ENCODE assay signal across 2 cellular contexts in the genomic region with DNA sequence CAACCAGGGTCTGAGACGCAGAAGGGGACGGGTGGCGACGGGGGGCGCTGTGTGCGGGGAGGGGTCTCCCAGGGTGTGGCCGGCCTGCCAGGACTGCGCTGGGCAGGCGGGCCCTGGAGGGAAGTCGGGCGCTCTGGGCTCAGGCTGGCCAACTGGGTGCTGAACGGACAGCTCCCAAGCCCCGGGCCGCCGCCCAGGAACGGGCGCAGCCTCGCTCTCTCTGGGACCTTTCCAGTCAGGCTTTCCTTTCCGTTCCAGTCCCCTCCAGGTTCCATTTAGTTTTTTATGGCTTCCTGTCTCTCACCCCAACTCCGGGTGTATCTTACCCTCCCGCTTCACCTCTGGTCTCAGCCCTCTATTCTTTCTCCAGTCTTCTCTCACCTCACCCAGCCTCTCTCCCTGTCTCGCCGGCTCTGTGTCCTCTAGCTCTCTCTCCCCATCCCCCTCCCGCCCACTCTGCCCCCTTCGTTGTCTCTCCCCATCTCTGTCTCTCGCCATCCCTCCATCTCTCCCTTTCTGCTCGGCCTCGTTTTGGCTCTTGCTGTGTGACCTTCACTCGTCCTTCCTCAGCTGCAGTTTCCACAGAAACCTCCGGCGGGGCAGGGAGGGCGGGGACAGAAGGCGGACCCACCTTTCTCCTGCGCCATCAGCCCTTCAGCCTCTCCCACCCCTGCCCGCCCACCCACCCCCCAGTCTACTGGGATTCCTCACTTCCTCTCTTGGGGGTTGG.
TF ChIP-seq lines count a peak whose summit lies in the region.

No MANE protein-coding gene starts in this region.

TF ChIP-seq in Ishikawa, 13 proteins besides CTCF, POLR2A, EP300 and RAD21 (continued from another document):
- TF ChIP-seq, protein P1, sequence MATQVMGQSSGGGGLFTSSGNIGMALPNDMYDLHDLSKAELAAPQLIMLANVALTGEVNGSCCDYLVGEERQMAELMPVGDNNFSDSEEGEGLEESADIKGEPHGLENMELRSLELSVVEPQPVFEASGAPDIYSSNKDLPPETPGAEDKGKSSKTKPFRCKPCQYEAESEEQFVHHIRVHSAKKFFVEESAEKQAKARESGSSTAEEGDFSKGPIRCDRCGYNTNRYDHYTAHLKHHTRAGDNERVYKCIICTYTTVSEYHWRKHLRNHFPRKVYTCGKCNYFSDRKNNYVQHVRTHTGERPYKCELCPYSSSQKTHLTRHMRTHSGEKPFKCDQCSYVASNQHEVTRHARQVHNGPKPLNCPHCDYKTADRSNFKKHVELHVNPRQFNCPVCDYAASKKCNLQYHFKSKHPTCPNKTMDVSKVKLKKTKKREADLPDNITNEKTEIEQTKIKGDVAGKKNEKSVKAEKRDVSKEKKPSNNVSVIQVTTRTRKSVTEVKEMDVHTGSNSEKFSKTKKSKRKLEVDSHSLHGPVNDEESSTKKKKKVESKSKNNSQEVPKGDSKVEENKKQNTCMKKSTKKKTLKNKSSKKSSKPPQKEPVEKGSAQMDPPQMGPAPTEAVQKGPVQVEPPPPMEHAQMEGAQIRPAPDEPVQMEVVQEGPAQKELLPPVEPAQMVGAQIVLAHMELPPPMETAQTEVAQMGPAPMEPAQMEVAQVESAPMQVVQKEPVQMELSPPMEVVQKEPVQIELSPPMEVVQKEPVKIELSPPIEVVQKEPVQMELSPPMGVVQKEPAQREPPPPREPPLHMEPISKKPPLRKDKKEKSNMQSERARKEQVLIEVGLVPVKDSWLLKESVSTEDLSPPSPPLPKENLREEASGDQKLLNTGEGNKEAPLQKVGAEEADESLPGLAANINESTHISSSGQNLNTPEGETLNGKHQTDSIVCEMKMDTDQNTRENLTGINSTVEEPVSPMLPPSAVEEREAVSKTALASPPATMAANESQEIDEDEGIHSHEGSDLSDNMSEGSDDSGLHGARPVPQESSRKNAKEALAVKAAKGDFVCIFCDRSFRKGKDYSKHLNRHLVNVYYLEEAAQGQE (IDR thresholded peaks at IDR 0.05; ENCODE audit: low read depth): peak; percentile 88
- no peak for TF ChIP-seq EGR1 (IDR thresholded peaks at IDR 0.05)
- TF ChIP-seq CEBPB (IDR thresholded peaks at IDR 0.05): no peak

TF ChIP-seq in endothelial cell of umbilical vein, 7 proteins besides CTCF, POLR2A, EP300 and RAD21 (continued from another document):
- TF ChIP-seq FOS (IDR thresholded peaks at IDR 0.05; ENCODE audit: borderline replicate concordance, insufficient read depth, low read length): no peak
TF ChIP-seq in endothelial cell of umbilical vein: peak in this region for 0.
